ENCODE assay signal across 17 cellular contexts in the genomic region with DNA sequence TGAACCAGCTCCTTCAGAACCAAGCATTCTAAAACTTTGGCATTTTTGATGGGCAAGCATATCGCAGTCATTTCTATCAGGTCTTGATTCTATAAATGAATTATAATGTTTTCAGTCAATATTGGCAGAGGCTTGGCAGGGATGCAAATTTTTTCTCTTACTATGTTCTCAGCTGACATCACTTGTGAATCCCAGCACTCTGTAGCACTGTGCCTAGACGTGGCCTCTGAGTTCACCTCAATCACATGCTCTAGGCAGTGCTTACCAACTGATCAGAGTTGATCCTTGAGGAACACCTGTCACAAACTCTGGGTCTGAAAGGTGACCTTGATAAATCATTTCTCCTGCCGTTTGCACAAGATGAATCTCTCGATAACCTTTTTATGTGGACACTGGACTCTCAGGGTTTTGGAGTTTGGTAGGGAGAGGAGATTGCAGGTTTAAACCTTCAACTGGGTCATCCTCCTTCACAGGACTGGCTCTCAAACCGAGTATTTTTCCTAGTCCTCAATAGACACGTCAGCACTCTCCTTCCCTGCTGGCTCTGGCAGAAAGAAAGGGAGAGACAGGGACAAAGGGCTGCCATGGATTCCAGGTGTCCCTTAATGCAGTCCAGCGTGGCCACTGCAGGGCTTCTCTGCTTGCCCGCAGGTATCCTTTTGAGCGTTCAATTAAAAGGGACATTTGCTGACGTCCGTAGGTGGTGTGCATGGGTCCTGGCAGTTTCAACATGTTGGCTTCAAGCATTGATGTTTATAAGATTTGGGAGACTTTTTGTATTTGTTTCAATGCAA.
A peak's percentile ranks its signal among the peaks of the same experiment; 100 is the strongest.
DNase-seq lines count a peak whose midpoint lies in the region; ATAC-seq and TF ChIP-seq lines count a peak whose summit lies in the region.
"Had no signal": no experiment of that assay in that cellular context is flagged by ENCODE, and none has a peak within 500 bp of the region (broad histone marks: within the 10 kb centered on the region; RNA-seq: fewer than 3 reads in every experiment).

No MANE protein-coding gene starts in this region.

- intact Hi-C loops in prostate gland (cut with DNase I), result no loop called here

- peaks cover 10% of the 10 kb centered on the region for H3K4me1 ChIP-seq in neural progenitor cell
- H3K4me1 ChIP-seq in prostate gland (replicated peaks), result no peaks in the 10 kb centered on the region
- no peaks in the 10 kb centered on the region for H3K4me1 ChIP-seq in gastroesophageal sphincter
- no peaks in the 10 kb centered on the region for H3K4me1 ChIP-seq in osteoblast (ENCODE audit: insufficient read depth, low read length)

- H3K9me3 ChIP-seq in neural progenitor cell (ENCODE audit: low read depth) (no peaks in the 10 kb centered on the region), prostate gland (no peaks in the 10 kb centered on the region), gastroesophageal sphincter (peaks cover 0 to 1% (median 0%) of the 10 kb centered on the region in 3 donors), osteoblast (ENCODE audit: low read depth, low read length) (no peaks in the 10 kb centered on the region)

- no peak overlapping the region for H3K9ac ChIP-seq in neural progenitor cell
- H3K9ac ChIP-seq: GM23248 had no signal

- H3K9me3 Mint-ChIP-seq in WTC11 (peaks cover 9% of the 10 kb centered on the region), neural progenitor cell (peaks cover 4% of the 10 kb centered on the region)

- H3K4me1 Mint-ChIP-seq in WTC11, result peaks cover 12% of the 10 kb centered on the region
- H3K4me1 Mint-ChIP-seq in neural progenitor cell, result peaks cover 5% of the 10 kb centered on the region
- H3K4me1 Mint-ChIP-seq: B cell, IgD-negative memory B cell had no signal

- 72% methylated on average over 11 of the region's 11 CpGs for WGBS in prostate gland
- WGBS in gastroesophageal sphincter (ENCODE audit: low coverage in 1 of 2), 2 donors, result 77 to 80% methylated on average over 7 to 9 of the region's 11 CpGs

- no peaks in the 10 kb centered on the region for H3K27me3 ChIP-seq in neural progenitor cell
- H3K27me3 ChIP-seq in prostate gland (replicated peaks; ENCODE audit: insufficient read depth), result no peaks in the 10 kb centered on the region
- H3K27me3 ChIP-seq in gastroesophageal sphincter, result no peaks in the 10 kb centered on the region
- peaks cover 2% of the 10 kb centered on the region for H3K27me3 ChIP-seq in osteoblast (ENCODE audit: insufficient read depth, low read length)

- TF ChIP-seq CTCF in WTC11 (IDR thresholded peaks at IDR 0.05), result no peak
- no peak for TF ChIP-seq CTCF in neural progenitor cell (IDR thresholded peaks at IDR 0.05)
- TF ChIP-seq CTCF in prostate gland (IDR thresholded peaks at IDR 0.05), result no peak
- no peak for TF ChIP-seq CTCF in gastroesophageal sphincter (IDR thresholded peaks at IDR 0.05)
- no peak for TF ChIP-seq CTCF in osteoblast (IDR thresholded peaks at IDR 0.05; ENCODE audit: extremely low read depth, low read depth, low read length)

- no peak overlapping the region for H3K4me3 ChIP-seq in neural progenitor cell
- H3K4me3 ChIP-seq in prostate gland, result no peak overlapping the region
- H3K4me3 ChIP-seq in gastroesophageal sphincter, result no peak overlapping the region
- H3K4me3 ChIP-seq in osteoblast (ENCODE audit: insufficient read depth, low read length), result no peak overlapping the region
- H3K4me3 ChIP-seq: GM23248 had no signal

- in situ Hi-C loops in G401 (cut with HindIII; ENCODE audit: low sequenced_read_pairs), result no loop called here

- no peaks in the 10 kb centered on the region for H3K36me3 ChIP-seq in neural progenitor cell
- H3K36me3 ChIP-seq in prostate gland, result no peaks in the 10 kb centered on the region
- no peaks in the 10 kb centered on the region for H3K36me3 ChIP-seq in gastroesophageal sphincter
- H3K36me3 ChIP-seq in osteoblast (ENCODE audit: insufficient read depth, low read length), result no peaks in the 10 kb centered on the region

- H2AFZ ChIP-seq in neural progenitor cell (replicated peaks), result peak overlapping the region; percentile 12
- no peak overlapping the region for H2AFZ ChIP-seq in osteoblast (ENCODE audit: low read length)
- H2AFZ ChIP-seq: GM23248 had no signal

- H3K79me2 ChIP-seq in neural progenitor cell (ENCODE audit: low read depth) (no peaks in the 10 kb centered on the region), osteoblast (ENCODE audit: insufficient read depth, low read length) (no peaks in the 10 kb centered on the region)

- ATAC-seq in WTC11 (no peak; the same call in 1 of the 2 replicates), gastroesophageal sphincter (no peak)
- ATAC-seq: Panc1, SK-N-SH treated with all-trans-retinoic acid at 6 μM for 48 hours had no signal

- H3K4me2 ChIP-seq in neural progenitor cell (peak overlapping the region; percentile 16), osteoblast (ENCODE audit: insufficient read depth, low read length) (no peak overlapping the region)

- H3K36me3 Mint-ChIP-seq in WTC11 (peaks cover 10% of the 10 kb centered on the region), neural progenitor cell (peaks cover 2% of the 10 kb centered on the region)
- H3K36me3 Mint-ChIP-seq: IgD-negative memory B cell had no signal

- H3F3A ChIP-seq in neural progenitor cell (ENCODE audit: low read depth), result no peaks in the 10 kb centered on the region

- H3K4me3 Mint-ChIP-seq in WTC11, result no peak overlapping the region
- H3K4me3 Mint-ChIP-seq in neural progenitor cell, result no peak overlapping the region
- H3K4me3 Mint-ChIP-seq: B cell, IgD-negative memory B cell had no signal

- no peaks in the 10 kb centered on the region for H3K27me3 Mint-ChIP-seq in WTC11 (ENCODE audit: low read depth)
- H3K27me3 Mint-ChIP-seq in neural progenitor cell (ENCODE audit: insufficient read depth, low read depth), result no peaks in the 10 kb centered on the region
- H3K27me3 Mint-ChIP-seq: B cell, IgD-negative memory B cell had no signal

- H3K27ac ChIP-seq in neural progenitor cell (no peak overlapping the region), prostate gland (no peak overlapping the region), gastroesophageal sphincter (no peak overlapping the region), osteoblast (ENCODE audit: low read depth, low read length) (no peak overlapping the region)
- H3K27ac ChIP-seq: GM23248 had no signal

- POLR2A ChIA-PET in WTC11 (lab: Charles Lee), result no interaction called here

- DNase-seq in NCI-H146 (lab: John Stamatoyannopoulos, UW) (peak; percentile 11), NCI-H146 treated with DMSO at 0.1 percent for 48 hours (lab: John Stamatoyannopoulos, UW; ENCODE audit: unreplicated experiment) (no peak), G401 (ENCODE audit: low spot score) (peak; percentile 88), WTC11 (ENCODE audit: low spot score) (no peak), neural progenitor cell (ENCODE audit: low spot score) (peak; percentile 29), prostate gland (ENCODE audit: low spot score) (no peak), osteoblast (ENCODE audit: insufficient read length, low spot score, missing footprints) (no peak)
- DNase-seq: DMS79 treated with DMSO at 0.1 percent for 48 hours; GM23248; NCI-H187; NK-92 treated with Interleukin-12 subunit alpha and Interleukin-12 subunit beta, amount 100 ng/mL, for 24 hours; T-helper 1 cell had no signal

- no peak for TF ChIP-seq EP300 in gastroesophageal sphincter (IDR thresholded peaks at IDR 0.05)

- CTCF ChIA-PET in WTC11 (lab: Charles Lee), result no interaction called here

- TF ChIP-seq POLR2A in prostate gland (IDR thresholded peaks at IDR 0.05), result no peak
- no peak for TF ChIP-seq POLR2A in gastroesophageal sphincter (IDR thresholded peaks at IDR 0.05)

- 0 out of 2 replicates have a peak overlapping the region, but pooled peaks have one; percentile 34 for H3K27ac Mint-ChIP-seq in WTC11
- H3K27ac Mint-ChIP-seq in neural progenitor cell, result no peak overlapping the region
- H3K27ac Mint-ChIP-seq: B cell, IgD-negative memory B cell had no signal

- H4K20me1 ChIP-seq in neural progenitor cell (ENCODE audit: low read depth) (no peaks in the 10 kb centered on the region), osteoblast (ENCODE audit: insufficient read depth, low read length) (no peaks in the 10 kb centered on the region)

TF ChIP-seq in WTC11, 78 proteins besides CTCF, POLR2A, EP300 and RAD21 (continues in another document):
- TF ChIP-seq FOXJ3 (CRISPR knock-in tag; IDR thresholded peaks at IDR 0.05; ENCODE audit: borderline replicate concordance) (no peak), HMGA2 (CRISPR knock-in tag; IDR thresholded peaks at IDR 0.05) (no peak), PRRX2 (CRISPR knock-in tag; IDR thresholded peaks at IDR 0.05) (no peak)
- TF ChIP-seq, protein P1, sequence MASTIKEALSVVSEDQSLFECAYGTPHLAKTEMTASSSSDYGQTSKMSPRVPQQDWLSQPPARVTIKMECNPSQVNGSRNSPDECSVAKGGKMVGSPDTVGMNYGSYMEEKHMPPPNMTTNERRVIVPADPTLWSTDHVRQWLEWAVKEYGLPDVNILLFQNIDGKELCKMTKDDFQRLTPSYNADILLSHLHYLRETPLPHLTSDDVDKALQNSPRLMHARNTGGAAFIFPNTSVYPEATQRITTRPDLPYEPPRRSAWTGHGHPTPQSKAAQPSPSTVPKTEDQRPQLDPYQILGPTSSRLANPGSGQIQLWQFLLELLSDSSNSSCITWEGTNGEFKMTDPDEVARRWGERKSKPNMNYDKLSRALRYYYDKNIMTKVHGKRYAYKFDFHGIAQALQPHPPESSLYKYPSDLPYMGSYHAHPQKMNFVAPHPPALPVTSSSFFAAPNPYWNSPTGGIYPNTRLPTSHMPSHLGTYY (CRISPR knock-in tag; IDR thresholded peaks at IDR 0.05), result no peak
- TF ChIP-seq, protein P2, sequence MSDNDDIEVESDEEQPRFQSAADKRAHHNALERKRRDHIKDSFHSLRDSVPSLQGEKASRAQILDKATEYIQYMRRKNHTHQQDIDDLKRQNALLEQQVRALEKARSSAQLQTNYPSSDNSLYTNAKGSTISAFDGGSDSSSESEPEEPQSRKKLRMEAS (CRISPR knock-in tag; IDR thresholded peaks at IDR 0.05), result no peak
- TF ChIP-seq, protein P3, sequence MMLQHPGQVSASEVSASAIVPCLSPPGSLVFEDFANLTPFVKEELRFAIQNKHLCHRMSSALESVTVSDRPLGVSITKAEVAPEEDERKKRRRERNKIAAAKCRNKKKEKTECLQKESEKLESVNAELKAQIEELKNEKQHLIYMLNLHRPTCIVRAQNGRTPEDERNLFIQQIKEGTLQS (CRISPR knock-in tag; conservative IDR thresholded peaks at IDR 0.05), result no peak
- TF ChIP-seq, protein P4, sequence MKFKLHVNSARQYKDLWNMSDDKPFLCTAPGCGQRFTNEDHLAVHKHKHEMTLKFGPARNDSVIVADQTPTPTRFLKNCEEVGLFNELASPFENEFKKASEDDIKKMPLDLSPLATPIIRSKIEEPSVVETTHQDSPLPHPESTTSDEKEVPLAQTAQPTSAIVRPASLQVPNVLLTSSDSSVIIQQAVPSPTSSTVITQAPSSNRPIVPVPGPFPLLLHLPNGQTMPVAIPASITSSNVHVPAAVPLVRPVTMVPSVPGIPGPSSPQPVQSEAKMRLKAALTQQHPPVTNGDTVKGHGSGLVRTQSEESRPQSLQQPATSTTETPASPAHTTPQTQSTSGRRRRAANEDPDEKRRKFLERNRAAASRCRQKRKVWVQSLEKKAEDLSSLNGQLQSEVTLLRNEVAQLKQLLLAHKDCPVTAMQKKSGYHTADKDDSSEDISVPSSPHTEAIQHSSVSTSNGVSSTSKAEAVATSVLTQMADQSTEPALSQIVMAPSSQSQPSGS (CRISPR knock-in tag; IDR thresholded peaks at IDR 0.05; ENCODE audit: borderline replicate concordance, low read depth), result no peak

Comparison
In these comparisons a context has a peak if more than half of its experiments do, and no peak if none do; other contexts are left out.
1. DNase-seq: peak in NCI-H146 (single experiment), G401 (single experiment) and neural progenitor cell (single experiment); none in NCI-H146 treated with DMSO at 0.1 percent for 48 hours (single experiment), WTC11 (single experiment), prostate gland (single experiment) and osteoblast (single experiment).